In the genomic region with DNA sequence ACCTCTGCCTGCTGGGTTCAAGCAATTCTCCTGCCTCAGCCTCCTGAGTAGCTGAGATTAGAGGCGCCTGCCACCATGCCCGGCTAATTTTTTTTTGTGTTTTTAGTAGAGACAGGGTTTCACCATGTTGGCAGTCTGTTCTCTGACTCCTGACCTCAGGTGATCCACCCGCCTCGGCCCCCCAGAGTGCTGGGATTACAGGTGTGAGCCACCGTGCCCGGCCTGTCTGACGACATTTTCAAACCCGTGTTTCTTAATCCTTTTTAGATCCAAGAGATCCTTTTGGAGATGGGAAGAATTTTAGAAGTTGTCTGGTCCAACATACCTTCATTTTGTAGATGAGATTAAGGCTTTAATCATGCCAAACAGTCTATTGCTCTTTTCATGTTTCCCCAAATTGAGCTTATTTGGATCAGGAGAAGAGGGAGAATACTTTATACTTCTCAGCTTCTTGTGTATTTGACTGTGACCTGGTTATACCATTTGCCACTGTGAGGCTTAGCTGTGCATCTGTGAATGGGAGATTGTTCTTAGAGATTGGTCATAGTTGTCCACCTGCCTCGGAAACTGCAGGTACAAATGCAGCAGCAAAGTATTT, we compare ENCODE assay signal across 1 cellular context.
TF ChIP-seq lines count a peak whose summit lies in the region.

No MANE protein-coding gene starts in this region.

TF ChIP-seq in H1, 55 proteins besides CTCF, POLR2A, EP300 and RAD21 (continued from another document):
- TF ChIP-seq TAF7 (optimal IDR thresholded peaks at IDR 0.05; ENCODE audit: borderline replicate concordance, low read depth, low read length), result no peak
- no peak for TF ChIP-seq GTF2F1 (IDR thresholded peaks at IDR 0.05; ENCODE audit: borderline replicate concordance, low read depth, low read length)
- no peak for TF ChIP-seq CREB1 (IDR thresholded peaks at IDR 0.05)
- no peak for TF ChIP-seq BRCA1 (IDR thresholded peaks at IDR 0.05; ENCODE audit: low read depth, low read length)
- no peak for TF ChIP-seq CHD1 (IDR thresholded peaks at IDR 0.05; ENCODE audit: low read depth, low read length)
- TF ChIP-seq SAP30 (IDR thresholded peaks at IDR 0.05; ENCODE audit: insufficient read depth, insufficient replicate concordance, low read length), result no peak
